Comparison of ENCODE assay signal across 20 cellular contexts in the genomic region with DNA sequence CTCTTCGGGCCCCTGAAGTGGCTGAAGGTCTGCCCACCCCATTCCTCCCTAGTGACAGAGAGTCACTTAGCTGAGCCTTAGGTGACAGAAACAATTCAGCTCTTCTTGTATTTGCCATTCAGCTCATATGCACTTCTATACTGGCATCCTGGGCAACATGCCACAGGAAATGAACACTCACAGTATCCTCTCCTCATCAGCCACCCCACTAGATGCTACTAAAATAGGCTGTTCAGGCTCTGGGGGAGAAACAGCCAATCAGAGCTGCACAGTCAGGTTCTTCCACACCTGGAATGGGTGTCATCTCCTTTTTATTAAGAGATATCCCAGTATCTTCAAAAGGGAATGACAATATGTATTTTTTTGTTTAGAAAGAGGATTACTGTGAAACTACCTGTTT. TPM values are rescaled to one million over a fixed set of nuclear protein-coding genes. Genes with fewer than 3 reads are reported as not detected.
A peak's percentile ranks its signal among the peaks of the same experiment; 100 is the strongest.
DNase-seq lines count a peak whose midpoint lies in the region; ATAC-seq and TF ChIP-seq lines count a peak whose summit lies in the region.
"Had no signal": no experiment of that assay in that cellular context is flagged by ENCODE, and none has a peak within 500 bp of the region (broad histone marks: within the 10 kb centered on the region; RNA-seq: fewer than 3 reads in every experiment).

No MANE protein-coding gene starts in this region.

- peaks cover 10% of the 10 kb centered on the region for H3K36me3 Mint-ChIP-seq in nephron progenitor cell (ENCODE audit: low read depth)
- H3K36me3 Mint-ChIP-seq: natural killer cell had no signal

- peaks cover 42% of the 10 kb centered on the region for H3K4me1 Mint-ChIP-seq in nephron progenitor cell

- no peaks in the 10 kb centered on the region for H3K9me3 ChIP-seq in trophoblast cell (ENCODE audit: insufficient read depth, low read depth, low read length)
- H3K9me3 ChIP-seq: esophagus muscularis mucosa, uterus had no signal

- H3K27ac ChIP-seq in angular gyrus (ENCODE audit: low read depth, low read length) (peak overlapping the region; percentile 16), trophoblast cell (ENCODE audit: low read depth, low read length) (no peak overlapping the region)
- H3K27ac ChIP-seq: esophagus muscularis mucosa, uterus, VCaP had no signal

- H3K14ac ChIP-seq in trophoblast cell (ENCODE audit: low read length), result no peak overlapping the region

- peak overlapping the region; percentile 27 for H3K4ac ChIP-seq in trophoblast cell (ENCODE audit: low read depth, low read length)

- ATAC-seq in HG03460 (IDR thresholded peaks at IDR 0.05; ENCODE audit: unreplicated experiment), result no peak
- ATAC-seq: natural killer cell had no signal

- no peak overlapping the region for H3K23ac ChIP-seq in trophoblast cell (ENCODE audit: low read length)

- no peak overlapping the region for H4K91ac ChIP-seq in trophoblast cell (ENCODE audit: low read depth, low read length)

- no peak overlapping the region for H4K12ac ChIP-seq in trophoblast cell (ENCODE audit: low read depth, low read length)

- H2AFZ ChIP-seq in trophoblast cell (ENCODE audit: insufficient read depth, low read length, poor library complexity), result no peak overlapping the region

- H2BK12ac ChIP-seq in trophoblast cell (ENCODE audit: low read length), result no peak overlapping the region

- H3K4me3 ChIP-seq in trophoblast cell (ENCODE audit: low read depth, low read length), result no peak overlapping the region
- H3K4me3 ChIP-seq: esophagus muscularis mucosa, uterus had no signal

- no peaks in the 10 kb centered on the region for H3K9me3 Mint-ChIP-seq in nephron progenitor cell
- H3K9me3 Mint-ChIP-seq: natural killer cell; stimulated activated naive CD8-positive, alpha-beta T cell treated with anti-CD3 and anti-CD28 coated beads, Interleukin-15, Interleukin-2, amounts not matched to agents 100 ng/mL and 50 ng/mL, for 24 hours had no signal

- no peak overlapping the region for H2BK120ac ChIP-seq in trophoblast cell (ENCODE audit: insufficient read depth, low read length, poor library complexity)

- peak; percentile 17 for DNase-seq in NCI-H345 (lab: John Stamatoyannopoulos, UW)
- no peak for DNase-seq in NCI-H345 treated with DMSO at 0.1 percent for 48 hours (lab: John Stamatoyannopoulos, UW; ENCODE audit: unreplicated experiment)
- peak; percentile 91 for DNase-seq in NCI-H2029 (lab: John Stamatoyannopoulos, UW)
- no peak for DNase-seq in trophoblast cell
- DNase-seq in GM19238 (ENCODE audit: insufficient read length, low spot score), result no peak
- DNase-seq in nephron progenitor cell, result no peak
- DNase-seq: activated gamma-delta T cell; GF-D8; mammary epithelial cell; natural killer cell; NCI-H146; NCI-H69; retina; stimulated activated CD4-positive, alpha-beta T cell treated with anti-CD3 and anti-CD28 coated beads, Interleukin-15, amount 100 ng/mL, for 24 hours; uterus had no signal

- no peak overlapping the region for H3K18ac ChIP-seq in trophoblast cell (ENCODE audit: low read length)

- peaks cover 5% of the 10 kb centered on the region for H3K79me1 ChIP-seq in trophoblast cell (ENCODE audit: low read length)

- peaks cover 8% of the 10 kb centered on the region for H3K79me2 ChIP-seq in trophoblast cell (ENCODE audit: control insufficient read depth, insufficient read depth, low read length, poor library complexity)

- H3K27me3 Mint-ChIP-seq in nephron progenitor cell (ENCODE audit: low read depth, poor library complexity), result peaks cover 17% of the 10 kb centered on the region
- H3K27me3 Mint-ChIP-seq: stimulated activated naive CD8-positive, alpha-beta T cell treated with anti-CD3 and anti-CD28 coated beads, Interleukin-15, Interleukin-2, amounts not matched to agents 100 ng/mL and 50 ng/mL, for 24 hours had no signal

- H3K27me3 ChIP-seq in trophoblast cell (ENCODE audit: insufficient read depth, low read length), result peaks cover 1% of the 10 kb centered on the region
- H3K27me3 ChIP-seq: uterus had no signal

- H2BK5ac ChIP-seq in trophoblast cell (ENCODE audit: low read depth, low read length, poor library complexity), result no peak overlapping the region

- no peak overlapping the region for H2AK5ac ChIP-seq in trophoblast cell (ENCODE audit: low read length)

- H3K36me3 ChIP-seq in trophoblast cell (ENCODE audit: control insufficient read depth in 1 of 2, insufficient read depth in 2 of 2, low read length in 2 of 2), result peaks cover 17 to 34% of the 10 kb centered on the region in 2 experiments
- H3K36me3 ChIP-seq: uterus had no signal

- TF ChIP-seq CTCF in nephron progenitor cell (IDR thresholded peaks at IDR 0.05), result no peak

- no peak overlapping the region for H3K4me2 ChIP-seq in trophoblast cell (ENCODE audit: low read length)

- H3K9ac ChIP-seq in trophoblast cell (ENCODE audit: low read length), result no peak overlapping the region

- H3K27ac Mint-ChIP-seq in nephron progenitor cell, result no peak overlapping the region
- H3K27ac Mint-ChIP-seq: stimulated activated naive CD8-positive, alpha-beta T cell treated with anti-CD3 and anti-CD28 coated beads, Interleukin-15, Interleukin-2, amounts not matched to agents 100 ng/mL and 50 ng/mL, for 24 hours had no signal

- WGBS in trophoblast cell (ENCODE audit: extremely low coverage, insufficient coverage, insufficient read length), result no CpG with 5 or more reads among the region's 1 CpG

- no peak overlapping the region for H4K8ac ChIP-seq in trophoblast cell (ENCODE audit: low read depth, low read length)

- no peak overlapping the region for H3K4me3 Mint-ChIP-seq in nephron progenitor cell
- H3K4me3 Mint-ChIP-seq: natural killer cell; stimulated activated naive CD8-positive, alpha-beta T cell treated with anti-CD3 and anti-CD28 coated beads, Interleukin-15, Interleukin-2, amounts not matched to agents 100 ng/mL and 50 ng/mL, for 24 hours had no signal

- peaks cover 7% of the 10 kb centered on the region in 2 experiments for H3K4me1 ChIP-seq in trophoblast cell (ENCODE audit: control insufficient read depth in 1 of 2, insufficient read depth in 2 of 2, low read length in 2 of 2)

RNA-seq across cellular contexts. Expression of a gene that starts 3.3 kb away (rescaled TPM):
- 118 and 119 TPM in 2 replicates for polyA plus RNA-seq in trophoblast cell (2013)

RNA-seq across cellular contexts. Expression of a gene that starts 6.2 kb away (rescaled TPM):
- 0.21 TPM in 2 replicates for polyA plus RNA-seq in trophoblast cell (2013)

RNA-seq across cellular contexts. Expression of a gene that starts 21.0 kb away (rescaled TPM):
- 54.4 TPM in 2 replicates for polyA plus RNA-seq in trophoblast cell (2013)

RNA-seq across cellular contexts. Expression of a gene that starts 23.4 kb away (rescaled TPM):
- polyA plus RNA-seq in trophoblast cell (2013), result 106 and 110 TPM in 2 replicates

RNA-seq across cellular contexts. Expression of a gene that starts 47.3 kb away (rescaled TPM):
- polyA plus RNA-seq in trophoblast cell (2013), result 31.5 and 32.2 TPM in 2 replicates

Comparison
In these comparisons a context has a peak if more than half of its experiments do, and no peak if none do; other contexts are left out.
1. DNase-seq: peak in NCI-H345 (single experiment) and NCI-H2029 (single experiment); none in NCI-H345 treated with DMSO at 0.1 percent for 48 hours (single experiment), trophoblast cell (0 of 2), GM19238 (single experiment) and nephron progenitor cell (single experiment).